In the genomic region with DNA sequence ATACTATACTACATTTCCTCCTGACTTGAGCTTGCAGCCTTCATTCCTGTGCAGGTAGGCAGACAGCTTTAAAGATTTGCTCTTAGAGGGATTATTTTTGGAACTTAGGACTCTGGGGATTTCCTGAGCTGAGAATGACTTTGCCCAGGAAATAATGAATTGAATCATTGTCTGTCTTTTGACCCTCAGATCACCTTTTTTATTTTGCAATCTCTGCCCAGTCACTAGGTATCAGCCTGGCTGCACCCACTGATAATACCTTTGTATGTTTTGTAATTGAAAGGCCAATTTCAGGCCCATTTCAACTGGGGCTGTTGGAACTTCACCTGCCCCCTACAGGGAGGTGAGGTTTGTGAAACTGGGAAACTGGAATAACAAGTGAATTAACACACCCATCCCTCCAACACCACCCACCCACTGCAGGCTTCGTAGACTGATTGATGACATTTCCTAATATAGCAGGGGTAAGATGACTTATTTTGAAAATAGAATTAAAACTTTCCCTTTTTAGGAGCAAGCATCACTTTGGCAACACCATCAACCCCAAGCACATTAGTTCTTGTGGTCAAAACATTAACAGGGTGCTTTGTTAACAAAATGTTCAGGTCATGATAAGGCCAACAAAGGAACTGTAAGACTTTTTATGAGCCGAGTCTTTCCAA, we compare ENCODE assay signal across 11 cellular contexts.
DNase-seq lines count a peak whose midpoint lies in the region; ATAC-seq, FAIRE-seq and TF ChIP-seq lines count a peak whose summit lies in the region.
"Had no signal": no experiment of that assay in that cellular context is flagged by ENCODE, and none has a peak within 500 bp of the region (broad histone marks: within the 10 kb centered on the region; RNA-seq: fewer than 3 reads in every experiment).

No MANE protein-coding gene starts in this region.

- DNase-seq in NCI-H226 (peak; percentile 43), fibroblast of the aortic adventitia (ENCODE audit: low read depth) (peak; percentile 53), small intestine (peak; percentile 33), retina (no peak), DMS114 treated with DMSO at 0.1 percent for 48 hours (lab: John Stamatoyannopoulos, UW; ENCODE audit: unreplicated experiment) (no peak)
- DNase-seq: activated CD4-positive, alpha-beta T cell treated with anti-CD3 and anti-CD28 coated beads for 36 hours; activated gamma-delta T cell; NCI-H2029 had no signal

- no peak for FAIRE-seq in small intestine (lab: Jason Lieb, UNC)

- 33 to 63% (median 43%) methylated on average over 2 of the region's 2 CpGs for WGBS in small intestine, 3 donors

- POLR2A ChIA-PET in HEK293 (lab: Yijun Ruan, JAX), result no interaction called here

- H3K27ac ChIP-seq in HEK293 (ENCODE audit: extremely low read depth, low read depth, low read length) (no peak overlapping the region), small intestine (ENCODE audit: low read depth in 1 of 2, low read length in 1 of 2) (no peak overlapping the region)

- no peak for TF ChIP-seq CTCF in HEK293 (tag by site-specific recombination; IDR thresholded peaks at IDR 0.05)
- no peak for TF ChIP-seq CTCF in fibroblast of the aortic adventitia (IDR thresholded peaks at IDR 0.05; ENCODE audit: insufficient read depth, low read length)

- CTCF ChIA-PET in HEK293 (lab: Yijun Ruan, JAX), result no interaction called here

- no peaks in the 10 kb centered on the region for H3K9me3 ChIP-seq in HEK293 (ENCODE audit: control insufficient read depth, insufficient read depth, low read depth, low read length)
- no peaks in the 10 kb centered on the region for H3K9me3 ChIP-seq in small intestine (ENCODE audit: control insufficient read depth, low read depth)
- H3K9me3 ChIP-seq: Caco-2 had no signal

- H3K4me1 ChIP-seq in HEK293 (ENCODE audit: control insufficient read depth, insufficient read depth, low read length), result no peaks in the 10 kb centered on the region
- H3K4me1 ChIP-seq in small intestine (ENCODE audit: control insufficient read depth in 2 of 2, insufficient read depth in 1 of 2, low read depth in 1 of 2, low read length in 1 of 2), result no peaks in the 10 kb centered on the region

- TF ChIP-seq POLR2A in GM18505 (IDR thresholded peaks at IDR 0.05; ENCODE audit: borderline replicate concordance, extremely low read depth, insufficient read depth, insufficient read length), result no peak

- H3K4me3 ChIP-seq in HEK293 (ENCODE audit: low read depth, low read length) (no peak overlapping the region), fibroblast of the aortic adventitia (ENCODE audit: low read depth, low read length) (no peak overlapping the region), small intestine (ENCODE audit: low read depth in 1 of 2, low read length in 2 of 2) (no peak overlapping the region)

- ATAC-seq in GM18505 (IDR thresholded peaks at IDR 0.05; ENCODE audit: unreplicated experiment), result no peak
- ATAC-seq: activated CD4-positive, alpha-beta T cell treated with anti-CD3 and anti-CD28 coated beads for 36 hours had no signal

- no peaks in the 10 kb centered on the region for H3K27me3 ChIP-seq in small intestine (ENCODE audit: control insufficient read depth in 2 of 2, insufficient read depth in 2 of 2, low read length in 2 of 2)

- H3K36me3 ChIP-seq in HEK293 (ENCODE audit: control insufficient read depth in 2 of 2, insufficient read depth in 1 of 2, low read length in 2 of 2) (no peaks in the 10 kb centered on the region), small intestine (ENCODE audit: control insufficient read depth in 2 of 2, insufficient read depth in 2 of 2, low read length in 2 of 2) (no peaks in the 10 kb centered on the region)

TF ChIP-seq in HEK293, 187 proteins besides CTCF, POLR2A, EP300 and RAD21:
- TF ChIP-seq ZNF571 (tag by site-specific recombination; IDR thresholded peaks at IDR 0.05), result no peak
- 0 out of 2 replicates have a peak, but pooled peaks have one; percentile 42 for TF ChIP-seq ZNF585B (tag by site-specific recombination; IDR thresholded peaks at IDR 0.05)
TF ChIP-seq in HEK293: peak in this region for 1.

Comparison
In these comparisons a context has a peak if more than half of its experiments do, and no peak if none do; other contexts are left out.
1. DNase-seq: peak in NCI-H226 (single experiment), fibroblast of the aortic adventitia (single experiment) and small intestine (single experiment); none in retina (single experiment) and DMS114 treated with DMSO at 0.1 percent for 48 hours (single experiment).